ENCODE assay signal across 8 cellular contexts in genomic region chr17:5587431-5588032, GRCh38. TPM values are rescaled to one million over a fixed set of nuclear protein-coding genes. Genes with fewer than 3 reads are reported as not detected.
A peak's percentile ranks its signal among the peaks of the same experiment; 100 is the strongest.
DNase-seq lines count a peak whose midpoint lies in the region; ATAC-seq and TF ChIP-seq lines count a peak whose summit lies in the region.

No MANE protein-coding gene starts in this region.

- TF ChIP-seq EP300 in sigmoid colon (IDR thresholded peaks at IDR 0.05) = no peak

- H2AFZ ChIP-seq in OCI-LY7 (ENCODE audit: low read length) = no peak overlapping the region

- no peak overlapping the region for H3K27ac ChIP-seq in OCI-LY7 (ENCODE audit: low read depth, low read length, poor library complexity, severe bottlenecking)
- no peak overlapping the region for H3K27ac ChIP-seq in sigmoid colon

- H3K27me3 ChIP-seq in sigmoid colon = peaks cover 0 to 9% (median 0%) of the 10 kb centered on the region in 3 donors

- H3K27ac Mint-ChIP-seq in activated naive CD4-positive, alpha-beta T cell treated with anti-CD3 and anti-CD28 coated beads, Interleukin-2, amount 50 U/mL, for 24 hours = peak overlapping the region; percentile 92

- H3K4me2 ChIP-seq in OCI-LY7 (ENCODE audit: low read length) = no peak overlapping the region

- no peaks in the 10 kb centered on the region for H4K20me1 ChIP-seq in OCI-LY7 (ENCODE audit: insufficient read depth, low read length)

- peak overlapping the region; percentile 49 for H3K4me3 Mint-ChIP-seq in activated naive CD4-positive, alpha-beta T cell treated with anti-CD3 and anti-CD28 coated beads, Interleukin-2, amount 50 U/mL, for 24 hours

- no peaks in the 10 kb centered on the region for H3K36me3 ChIP-seq in OCI-LY7 (ENCODE audit: insufficient read depth, low read length)
- no peaks in the 10 kb centered on the region for H3K36me3 ChIP-seq in sigmoid colon

- TF ChIP-seq CTCF in OCI-LY7 (conservative IDR thresholded peaks at IDR 0.05; ENCODE audit: low read length) = peak; percentile 98
- TF ChIP-seq CTCF in sigmoid colon (IDR thresholded peaks at IDR 0.05) = peak; percentile 76 to 91 (median 86)

- H3K9me3 Mint-ChIP-seq in activated naive CD4-positive, alpha-beta T cell treated with anti-CD3 and anti-CD28 coated beads, Interleukin-2, amount 50 U/mL, for 24 hours = no peaks in the 10 kb centered on the region

- H3K4me1 Mint-ChIP-seq in activated naive CD4-positive, alpha-beta T cell treated with anti-CD3 and anti-CD28 coated beads, Interleukin-2, amount 50 U/mL, for 24 hours = peaks cover 31% of the 10 kb centered on the region

- no peak overlapping the region for H3K4me3 ChIP-seq in OCI-LY7 (ENCODE audit: low read depth, low read length, poor library complexity, severe bottlenecking)
- no peak overlapping the region for H3K4me3 ChIP-seq in sigmoid colon

- H3K36me3 Mint-ChIP-seq in activated naive CD4-positive, alpha-beta T cell treated with anti-CD3 and anti-CD28 coated beads, Interleukin-2, amount 50 U/mL, for 24 hours = no peaks in the 10 kb centered on the region

- H3K79me2 ChIP-seq in OCI-LY7 (ENCODE audit: insufficient read depth, low read depth, low read length) = no peaks in the 10 kb centered on the region

- BruUV-seq in OCI-LY7 (replicated peaks; lab: Mats Ljungman, UMichigan) = no TSS peak

- no peaks in the 10 kb centered on the region for H3K9me2 ChIP-seq in OCI-LY7 (ENCODE audit: insufficient read depth, low read length)

- DNase-seq in DMS79 treated with DMSO at 0.1 percent for 48 hours (lab: John Stamatoyannopoulos, UW) = peak; percentile 77
- DNase-seq in HuH-7.5 (ENCODE audit: low spot score) = peak; percentile 41
- DNase-seq in OCI-LY7 (ENCODE audit: low spot score) = peak; percentile 83
- peak in 31 of 42 donors; percentile 22 to 84 (median 63) for DNase-seq in head of caudate nucleus
- DNase-seq in sigmoid colon = no peak

- TF ChIP-seq POLR2A in sigmoid colon (IDR thresholded peaks at IDR 0.05) = no peak

- ATAC-seq in GM21723 (IDR thresholded peaks at IDR 0.05; ENCODE audit: unreplicated experiment) = no peak
- ATAC-seq in HG03565 (IDR thresholded peaks at IDR 0.05; ENCODE audit: unreplicated experiment) = no peak

- POLR2A ChIA-PET in OCI-LY7 (lab: Charles Lee) = no interaction called here

- intact Hi-C loops in OCI-LY7 (cut with micrococcal nuclease; ENCODE audit: unreplicated experiment) = loop anchor here (1.0 to 5.0 kb wide), 2 partner anchors 835 to 850 kb away; partner anchors contain the start of gene AIPL1
- intact Hi-C loops in head of caudate nucleus (cut with DNase I) = no loop called here
- intact Hi-C loops in sigmoid colon (cut with DNase I) = loop anchor here (1.0 to 5.0 kb wide), 3 partner anchors 120 to 850 kb away; partner anchors contain the start of gene AIPL1

- 28 to 37% methylated on average over 6 of the region's 6 CpGs for WGBS in sigmoid colon, 2 donors

- peaks cover 1% of the 10 kb centered on the region for H3K27me3 Mint-ChIP-seq in activated naive CD4-positive, alpha-beta T cell treated with anti-CD3 and anti-CD28 coated beads, Interleukin-2, amount 50 U/mL, for 24 hours

- H3K9me3 ChIP-seq in OCI-LY7 (ENCODE audit: low read length) = no peaks in the 10 kb centered on the region
- no peaks in the 10 kb centered on the region for H3K9me3 ChIP-seq in sigmoid colon

- peaks cover 26% of the 10 kb centered on the region for H3K4me1 ChIP-seq in OCI-LY7 (ENCODE audit: insufficient read depth, low read length, poor library complexity, severe bottlenecking)
- H3K4me1 ChIP-seq in sigmoid colon = peaks cover 0 to 31% (median 20%) of the 10 kb centered on the region in 4 donors

- CTCF ChIA-PET in OCI-LY7 (lab: Charles Lee; ENCODE audit: unreplicated experiment) = no interaction called here

RNA-seq across cellular contexts. Expression of gene NLRP1, which starts 3.2 kb away (rescaled TPM):
- total RNA-seq in OCI-LY7 (2014; rRNA removed; shearing (Covaris generic)) = 14.3 and 18.7 TPM in 2 replicates
- total RNA-seq in OCI-LY7 (2022) (24.6 and 27.5 TPM in 2 replicates), sigmoid colon (10 to 100 TPM; 19.1 to 70.3 (median 28.1) TPM)
- 10 to 100 TPM in 1 of 3 donors, 1 to 10 TPM in 2; 1.8 to 25.0 (median 7.2) TPM for polyA plus RNA-seq in sigmoid colon
